In genomic region chr1:227374846-227375245, GRCh38 we compare ENCODE assay signal across 7 cellular contexts.
"Had no signal": no experiment of that assay in that cellular context is flagged by ENCODE, and none has a peak within 500 bp of the region (broad histone marks: within the 10 kb centered on the region; RNA-seq: fewer than 3 reads in every experiment).

No MANE protein-coding gene starts in this region.

- H3K4me3 Mint-ChIP-seq: GM23338, H9, HFFc6, IgD-negative memory B cell had no signal

- H3K4me3 ChIP-seq: GM23338 had no signal

- ATAC-seq: GM23338, HepG2 had no signal

- H3K9me3 Mint-ChIP-seq: GM23338, H9, HFFc6, IgD-negative memory B cell had no signal

- DNase-seq: H9, HCEC 1CT, HFFc6, KG1 had no signal

- H3K27ac Mint-ChIP-seq: GM23338, HFFc6, IgD-negative memory B cell had no signal

- H3K36me3 Mint-ChIP-seq: IgD-negative memory B cell had no signal
